ENCODE assay signal across 25 cellular contexts in genomic region chr10:9999627-10000026, GRCh38.
"Had no signal": no experiment of that assay in that cellular context is flagged by ENCODE, and none has a peak within 500 bp of the region (broad histone marks: within the 10 kb centered on the region; RNA-seq: fewer than 3 reads in every experiment).

No MANE protein-coding gene starts in this region.

- ATAC-seq: naive thymus-derived CD8-positive, alpha-beta T cell; natural killer cell treated with Interleukin-12 subunit alpha and Interleukin-12 subunit beta and Interleukin-15 and Interleukin-18, amount 100 ng/mL, for 72 hours; pancreas; psoas muscle; right cardiac atrium; right lobe of liver; stimulated activated effector memory CD8-positive, alpha-beta T cell treated with anti-CD3 and anti-CD28 coated beads, Interleukin-12 subunit alpha, Interleukin-12 subunit beta, amount 100 ng/mL, for 72 hours; stimulated activated naive B cell treated with anti-CD40 and anti-IgM and Interleukin-4, amounts not matched to agents 10 μg/mL and 1 μg/mL and 100 μg/mL, for 72 hours; upper lobe of right lung had no signal

- H3K27me3 ChIP-seq: neutrophil, pancreas, right lobe of liver, sigmoid colon, stomach, suprapubic skin, testis, tibial artery, transverse colon, upper lobe of right lung, uterus had no signal

- H3K27ac ChIP-seq: neutrophil, pancreas, psoas muscle, right lobe of liver, sigmoid colon, stomach, suprapubic skin, tibial artery, transverse colon, upper lobe of right lung, uterus had no signal

- DNase-seq: naive thymus-derived CD8-positive, alpha-beta T cell; nephron progenitor cell; nucleus accumbens; pancreas; psoas muscle; right cardiac atrium; right lobe of liver; sigmoid colon; small intestine; stimulated activated CD4-positive, alpha-beta T cell treated with anti-CD3 and anti-CD28 coated beads, Interleukin-15, amount 100 ng/mL, for 24 hours; stimulated activated CD4-positive, alpha-beta T cell treated with anti-CD3 and anti-CD28 coated beads, Interleukin-2, amount 100 ng/mL, for 24 hours; stimulated activated CD4-positive, alpha-beta T cell treated with anti-CD3 and anti-CD28 coated beads, Interleukin-2, amount 100 ng/mL, for 48 hours; stimulated activated CD4-positive, alpha-beta T cell treated with anti-CD3 and anti-CD28 coated beads, Interleukin-4, amount 100 ng/mL, for 24 hours; stimulated activated naive B cell treated with anti-CD40 and anti-IgM and Interleukin-4, amounts not matched to agents 10 μg/mL and 1 μg/mL and 100 μg/mL, for 72 hours; stimulated activated naive CD4-positive, alpha-beta T cell treated with Interleukin-2 at 50 U/mL for 16 hours; stomach; testis; tibial artery; transverse colon; upper lobe of right lung; uterus had no signal

- H3K9me3 ChIP-seq: neutrophil, pancreas, psoas muscle, right lobe of liver, sigmoid colon, stomach, suprapubic skin, testis, tibial artery, transverse colon, upper lobe of right lung, uterus had no signal

- H3K36me3 ChIP-seq: neutrophil, pancreas, right lobe of liver, sigmoid colon, stomach, suprapubic skin, tibial artery, transverse colon, upper lobe of right lung, uterus had no signal

- H3K4me3 ChIP-seq: pancreas, psoas muscle, right lobe of liver, sigmoid colon, stomach, suprapubic skin, testis, tibial artery, transverse colon, upper lobe of right lung, uterus had no signal

- H3K4me1 ChIP-seq: pancreas, psoas muscle, right lobe of liver, sigmoid colon, stomach, suprapubic skin, testis, tibial artery, transverse colon, upper lobe of right lung, uterus had no signal
